In genomic region chr9:91949293-91949945, GRCh38 we compare ENCODE assay signal across 9 cellular contexts. TPM values are rescaled to one million over a fixed set of nuclear protein-coding genes. Genes with fewer than 3 reads are reported as not detected.
DNase-seq lines count a peak whose midpoint lies in the region; ATAC-seq and TF ChIP-seq lines count a peak whose summit lies in the region.
"Had no signal": no experiment of that assay in that cellular context is flagged by ENCODE, and none has a peak within 500 bp of the region (broad histone marks: within the 10 kb centered on the region; RNA-seq: fewer than 3 reads in every experiment).

No MANE protein-coding gene starts in this region.

- ATAC-seq in activated naive CD8-positive, alpha-beta T cell treated with anti-CD3 and anti-CD28 coated beads, Interleukin-2, amount 10 ng/mL, durations not matched to agents 7 days and 5 days (ENCODE audit: low read depth), result peak; percentile 12

- peaks cover 2% of the 10 kb centered on the region for H3K4me1 Mint-ChIP-seq in activated naive CD8-positive, alpha-beta T cell treated with anti-CD3 and anti-CD28 coated beads, Interleukin-2, amount 10 ng/mL, durations not matched to agents 7 days and 5 days
- peaks cover 4% of the 10 kb centered on the region for H3K4me1 Mint-ChIP-seq in CD14-positive monocyte

- peaks cover 36% of the 10 kb centered on the region for H3K4me1 ChIP-seq in suprapubic skin

- WGBS in suprapubic skin, result 2% methylated on average over 28 of the region's 72 CpGs

- H3K4me3 ChIP-seq in iPS-18c (ENCODE audit: insufficient read depth, low read depth, low read length), result peak overlapping the region; percentile 87
- H3K4me3 ChIP-seq in suprapubic skin, result peak overlapping the region; percentile 65

- DNase-seq in NCI-H2081 (lab: John Stamatoyannopoulos, UW) (peak; percentile 14 to 31), NCI-H2081 treated with DMSO at 0.1 percent for 48 hours (lab: John Stamatoyannopoulos, UW) (no peak), suprapubic skin (ENCODE audit: low spot score in 2 of 2) (no peak), superior temporal gyrus (ENCODE audit: extremely low spot score) (no peak), CD14-positive monocyte (ENCODE audit: low spot score) (no peak), erythroblast (lab: John Stamatoyannopoulos, UW) (no peak)
- DNase-seq in activated naive CD8-positive, alpha-beta T cell treated with anti-CD3 and anti-CD28 coated beads, Interleukin-2, amount 10 ng/mL, durations not matched to agents 7 days and 5 days, result no peak

- peak overlapping the region; percentile 47 for H3K4me3 Mint-ChIP-seq in activated naive CD8-positive, alpha-beta T cell treated with anti-CD3 and anti-CD28 coated beads, Interleukin-2, amount 10 ng/mL, durations not matched to agents 7 days and 5 days
- H3K4me3 Mint-ChIP-seq in CD14-positive monocyte, result peak overlapping the region in 1 of 2 donors; percentile 79

- TF ChIP-seq EP300 in suprapubic skin (IDR thresholded peaks at IDR 0.05), result no peak

- no peak overlapping the region for H3K27ac Mint-ChIP-seq in activated naive CD8-positive, alpha-beta T cell treated with anti-CD3 and anti-CD28 coated beads, Interleukin-2, amount 10 ng/mL, durations not matched to agents 7 days and 5 days
- no peak overlapping the region for H3K27ac Mint-ChIP-seq in CD14-positive monocyte

- H3K9me3 Mint-ChIP-seq in activated naive CD8-positive, alpha-beta T cell treated with anti-CD3 and anti-CD28 coated beads, Interleukin-2, amount 10 ng/mL, durations not matched to agents 7 days and 5 days, result no peaks in the 10 kb centered on the region
- H3K9me3 Mint-ChIP-seq in CD14-positive monocyte, result peaks cover 0 to 15% (median 11%) of the 10 kb centered on the region in 7 donors

- peak overlapping the region; percentile 69 for H3K27ac ChIP-seq in suprapubic skin
- H3K27ac ChIP-seq: C4-2B had no signal

- H3K36me3 Mint-ChIP-seq in activated naive CD8-positive, alpha-beta T cell treated with anti-CD3 and anti-CD28 coated beads, Interleukin-2, amount 10 ng/mL, durations not matched to agents 7 days and 5 days, result no peaks in the 10 kb centered on the region
- no peaks in the 10 kb centered on the region for H3K36me3 Mint-ChIP-seq in CD14-positive monocyte

- TF ChIP-seq POLR2A in suprapubic skin (IDR thresholded peaks at IDR 0.05) (no peak), erythroblast (IDR thresholded peaks at IDR 0.05; ENCODE audit: low read length) (no peak)

- peaks cover 29% of the 10 kb centered on the region for H3K27me3 ChIP-seq in suprapubic skin

- H3K36me3 ChIP-seq in suprapubic skin, result no peaks in the 10 kb centered on the region

- intact Hi-C loops in CD14-positive monocyte (cut with micrococcal nuclease), result no loop called here

- TF ChIP-seq CTCF in suprapubic skin (IDR thresholded peaks at IDR 0.05), result no peak
- no peak for TF ChIP-seq CTCF in CD14-positive monocyte (IDR thresholded peaks at IDR 0.05)

- H3K9me3 ChIP-seq in iPS-18c (ENCODE audit: control insufficient read depth, insufficient read depth, low read length) (peaks cover 4% of the 10 kb centered on the region), suprapubic skin (no peaks in the 10 kb centered on the region)

- POLR2A ChIA-PET in activated naive CD8-positive, alpha-beta T cell treated with anti-CD3 and anti-CD28 coated beads, Interleukin-2, amount 10 ng/mL, durations not matched to agents 7 days and 5 days (lab: Charles Lee), result interaction anchor here (1.0 to 1.7 kb wide), 3 partner anchors 52 to 176 kb away, joined by 3 to 4 read pairs (median 4); no protein-coding TSS in a partner anchor

- peaks cover 75% of the 10 kb centered on the region for H3K27me3 Mint-ChIP-seq in activated naive CD8-positive, alpha-beta T cell treated with anti-CD3 and anti-CD28 coated beads, Interleukin-2, amount 10 ng/mL, durations not matched to agents 7 days and 5 days
- H3K27me3 Mint-ChIP-seq in CD14-positive monocyte (ENCODE audit: low read depth in 3 of 3), result peaks cover 50 to 77% (median 68%) of the 10 kb centered on the region in 3 donors

RNA-seq across cellular contexts. Expression of gene ROR2, which starts 0.6 kb away (rescaled TPM):
- total RNA-seq in activated naive CD8-positive, alpha-beta T cell treated with anti-CD3 and anti-CD28 coated beads, Interleukin-2, amount 10 ng/mL, durations not matched to agents 7 days and 5 days, result under 1 TPM; 0.08 to 0.14 TPM
- 1 to 10 TPM; 3.3 to 7.3 (median 5.0) TPM for total RNA-seq in suprapubic skin
- polyA plus RNA-seq in CD14-positive monocyte, result not detected

Comparison
In these comparisons a context has a peak if more than half of its experiments do, and no peak if none do; other contexts are left out.
1. DNase-seq: peak in NCI-H2081 (2 of 2); none in NCI-H2081 treated with DMSO at 0.1 percent for 48 hours (single experiment), activated naive CD8-positive, alpha-beta T cell treated with anti-CD3 and anti-CD28 coated beads, Interleukin-2, amount 10 ng/mL, durations not matched to agents 7 days and 5 days (single experiment), suprapubic skin (0 of 2), superior temporal gyrus (single experiment), CD14-positive monocyte (single experiment) and erythroblast (0 of 2).